Comparison of ENCODE assay signal across 27 cellular contexts in genomic region chr7:20895563-20895962, GRCh38.
DNase-seq lines count a peak whose midpoint lies in the region; ATAC-seq and TF ChIP-seq lines count a peak whose summit lies in the region.
"Had no signal": no experiment of that assay in that cellular context is flagged by ENCODE, and none has a peak within 500 bp of the region (broad histone marks: within the 10 kb centered on the region; RNA-seq: fewer than 3 reads in every experiment).

No MANE protein-coding gene starts in this region.

- no peaks in the 10 kb centered on the region for H3K9me3 ChIP-seq in Panc1 (ENCODE audit: control insufficient read depth, insufficient read depth, low read depth, low read length)
- H3K9me3 ChIP-seq: body of pancreas, esophagus squamous epithelium, neutrophil, prostate gland, right lobe of liver, thyroid gland had no signal

- H3K36me3 ChIP-seq in Panc1 (ENCODE audit: control insufficient read depth, insufficient read depth, low read length), result no peaks in the 10 kb centered on the region
- H3K36me3 ChIP-seq: esophagus squamous epithelium, heart right ventricle, neutrophil, prostate gland, right lobe of liver, thyroid gland had no signal

- BruUV-seq in Panc1 (replicated peaks; lab: Mats Ljungman, UMichigan), result no TSS peak

- CTCF ChIA-PET in Panc1 (lab: Charles Lee), result no interaction called here

- H3K27me3 ChIP-seq in Panc1 (ENCODE audit: control insufficient read depth, insufficient read depth, low read length) (no peaks in the 10 kb centered on the region), foreskin keratinocyte (no peaks in the 10 kb centered on the region)
- H3K27me3 ChIP-seq: body of pancreas, esophagus squamous epithelium, heart right ventricle, neutrophil, right lobe of liver, thyroid gland had no signal

- POLR2A ChIA-PET in Panc1 (lab: Charles Lee), result no interaction called here

- ATAC-seq in Panc1 (no peak), foreskin keratinocyte (peak; percentile 92), GM19395 (IDR thresholded peaks at IDR 0.05; ENCODE audit: unreplicated experiment) (no peak)
- ATAC-seq: activated CD8-positive, alpha-beta T cell treated with anti-CD3 and anti-CD28 coated beads for 36 hours; activated T-helper 17 cell treated with anti-CD3 and anti-CD28 coated beads, Interleukin-2, amount 50 U/mL, for 72 hours; body of pancreas; heart right ventricle; right lobe of liver; Right ventricle myocardium inferior had no signal

- TF ChIP-seq CTCF in Panc1 (IDR thresholded peaks at IDR 0.05), result no peak
- TF ChIP-seq CTCF in foreskin keratinocyte (conservative IDR thresholded peaks at IDR 0.05), result no peak

- DNase-seq in H4 (ENCODE audit: low spot score) (peak; percentile 87), MV-4-11 (lab: John Stamatoyannopoulos, UW) (peak; percentile 70), Panc1 (ENCODE audit: low read depth, low spot score) (peak; percentile 13), foreskin keratinocyte (peak; percentile 63 to 85), SW 1271 (lab: John Stamatoyannopoulos, UW) (no peak), ureter (ENCODE audit: low spot score) (no peak), COLO668 (lab: John Stamatoyannopoulos, UW; ENCODE audit: unreplicated experiment) (no peak)
- DNase-seq: activated CD8-positive, alpha-beta T cell treated with anti-CD3 and anti-CD28 coated beads for 36 hours; activated naive CD4-positive, alpha-beta T cell treated with anti-CD3 and anti-CD28 coated beads, Interleukin-2, amount 50 U/mL, for 16 hours; body of pancreas; CD4-positive, alpha-beta memory T cell; cerebellar nuclear complex; DMS153; esophagus squamous epithelium; heart right ventricle; kidney; naive B cell; NCI-H2029; NCI-H2227 treated with DMSO at 0.1 percent for 48 hours; NCI-H69; right lobe of liver; thyroid gland had no signal

- H3K27ac ChIP-seq in Panc1 (ENCODE audit: low read length) (no peak overlapping the region), foreskin keratinocyte (peak overlapping the region; percentile 87)
- H3K27ac ChIP-seq: body of pancreas, esophagus squamous epithelium, heart right ventricle, neutrophil, prostate gland, right lobe of liver, thyroid gland had no signal

- H3K4me1 ChIP-seq in Panc1 (ENCODE audit: control insufficient read depth, insufficient read depth, low read length) (no peaks in the 10 kb centered on the region), foreskin keratinocyte (peaks cover 23% of the 10 kb centered on the region)
- H3K4me1 ChIP-seq: body of pancreas, esophagus squamous epithelium, heart right ventricle, prostate gland, right lobe of liver, thyroid gland had no signal

- no peak overlapping the region for H3K4me3 ChIP-seq in Panc1 (ENCODE audit: low read depth in 2 of 2, low read length in 2 of 2)
- H3K4me3 ChIP-seq: body of pancreas, esophagus squamous epithelium, heart right ventricle, prostate gland, right lobe of liver, thyroid gland had no signal

- in situ Hi-C loops in Panc1 (cut with HindIII; ENCODE audit: low pct_unique_long_range_greater_than_20kb, low sequenced_read_pairs), result no loop called here

- intact Hi-C loops in Panc1 (cut with micrococcal nuclease; ENCODE audit: unreplicated experiment), result no loop called here

Comparison
In these comparisons a context has a peak if more than half of its experiments do, and no peak if none do; other contexts are left out.
1. DNase-seq: peak in H4 (single experiment), MV-4-11 (single experiment), Panc1 (single experiment) and foreskin keratinocyte (2 of 2); none in SW 1271 (0 of 2), ureter (single experiment) and COLO668 (single experiment).